Comparison of ENCODE assay signal across 21 cellular contexts in the genomic region with DNA sequence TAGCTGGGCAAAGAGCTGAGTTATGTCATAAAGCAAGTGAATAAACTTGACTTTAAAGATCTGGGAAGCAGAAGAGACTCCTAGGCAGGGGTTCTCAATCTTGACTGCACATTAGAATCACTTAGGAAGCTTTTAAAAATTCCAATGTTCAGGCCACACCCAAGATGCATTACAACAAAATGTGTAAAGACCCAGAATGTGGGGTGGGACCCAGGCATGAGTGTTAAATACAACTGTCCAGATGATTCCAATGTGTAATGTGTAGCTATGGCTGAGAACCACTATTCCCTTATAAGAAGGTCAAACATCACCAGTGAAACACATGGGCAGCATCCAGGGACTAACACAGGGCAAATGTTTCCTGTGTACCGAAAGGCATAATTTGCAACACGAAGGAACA.
DNase-seq lines count a peak whose midpoint lies in the region; ATAC-seq, FAIRE-seq and TF ChIP-seq lines count a peak whose summit lies in the region.
"Had no signal": no experiment of that assay in that cellular context is flagged by ENCODE, and none has a peak within 500 bp of the region (broad histone marks: within the 10 kb centered on the region; RNA-seq: fewer than 3 reads in every experiment).

No MANE protein-coding gene starts in this region.

- H3K9ac ChIP-seq in Karpas-422 (ENCODE audit: low read length) (no peak overlapping the region), endothelial cell of umbilical vein (replicated peaks; ENCODE audit: extremely low read depth, insufficient read depth, low read length) (no peak overlapping the region)

- FAIRE-seq in endothelial cell of umbilical vein (lab: Jason Lieb, UNC), result peak; percentile 8

- peaks cover 16% of the 10 kb centered on the region for H3K4me1 Mint-ChIP-seq in Caco-2 (ENCODE audit: low read depth, unreplicated experiment)

- no peaks in the 10 kb centered on the region for H3K27me3 ChIP-seq in Caco-2 (replicated peaks; ENCODE audit: control insufficient read depth, insufficient read depth, low read length)
- H3K27me3 ChIP-seq in Karpas-422 (ENCODE audit: low read length), result no peaks in the 10 kb centered on the region
- no peaks in the 10 kb centered on the region for H3K27me3 ChIP-seq in endothelial cell of umbilical vein (ENCODE audit: control insufficient read depth in 2 of 2, insufficient read depth in 2 of 2, low read length in 2 of 2)
- no peaks in the 10 kb centered on the region for H3K27me3 ChIP-seq in neutrophil
- H3K27me3 ChIP-seq: left lung had no signal

- no peak for TF ChIP-seq POLR2A in endothelial cell of umbilical vein (IDR thresholded peaks at IDR 0.05; ENCODE audit: low read depth, low read length)

- no peaks in the 10 kb centered on the region for H3K9me3 Mint-ChIP-seq in Caco-2 (ENCODE audit: unreplicated experiment)
- H3K9me3 Mint-ChIP-seq: activated CD4-positive, alpha-beta memory T cell treated with anti-CD3 and anti-CD28 coated beads, Interleukin-2, amount 10 ng/mL, durations not matched to agents 7 days and 5 days had no signal

- POLR2A ChIA-PET in Caco-2 (lab: Charles Lee), result interaction anchor here (1.0 kb wide), 1 partner anchor 14 kb away, joined by 3 read pairs; no protein-coding TSS in a partner anchor
- POLR2A ChIA-PET in endothelial cell of umbilical vein (lab: Charles Lee), result interaction anchor here (0.5 kb wide), 1 partner anchor 9 kb away, joined by 4 read pairs; no protein-coding TSS in a partner anchor

- H2AFZ ChIP-seq in Karpas-422 (ENCODE audit: low read length) (no peak overlapping the region), endothelial cell of umbilical vein (ENCODE audit: low read depth, low read length) (no peak overlapping the region)

- no peaks in the 10 kb centered on the region for H3K9me2 ChIP-seq in Karpas-422 (replicated peaks; ENCODE audit: insufficient read depth, low read length)

- H3K36me3 ChIP-seq in Caco-2 (ENCODE audit: control insufficient read depth, insufficient read depth, low read length), result no peaks in the 10 kb centered on the region
- H3K36me3 ChIP-seq in Karpas-422 (ENCODE audit: insufficient read depth, low read length), result no peaks in the 10 kb centered on the region
- H3K36me3 ChIP-seq in endothelial cell of umbilical vein (ENCODE audit: control insufficient read depth in 2 of 2, extremely low read depth in 1 of 2, insufficient read depth in 2 of 2, low read length in 2 of 2), result peaks cover 7 to 31% of the 10 kb centered on the region in 2 experiments
- H3K36me3 ChIP-seq in neutrophil, result no peaks in the 10 kb centered on the region
- H3K36me3 ChIP-seq: left lung had no signal

- H3K27ac ChIP-seq in Karpas-422 (ENCODE audit: low read length), result 0 out of 2 replicates have a peak overlapping the region, but pooled peaks have one; percentile 3
- H3K27ac ChIP-seq in endothelial cell of umbilical vein (ENCODE audit: insufficient read depth, low read depth, low read length), result no peak overlapping the region
- peak overlapping the region; percentile 40 for H3K27ac ChIP-seq in neutrophil
- H3K27ac ChIP-seq: left lung had no signal

- BruUV-seq in Caco-2 (replicated peaks; lab: Mats Ljungman, UMichigan) (no TSS peak), endothelial cell of umbilical vein (replicated peaks; lab: Mats Ljungman, UMichigan) (no TSS peak)

- TF ChIP-seq CTCF in Caco-2 (IDR thresholded peaks at IDR 0.05; ENCODE audit: insufficient read depth in 1 of 2, low read depth in 1 of 2, low read length in 1 of 2, severe bottlenecking in 1 of 2, unreplicated experiment in 1 of 2) (no peak), endothelial cell of umbilical vein (IDR thresholded peaks at IDR 0.05; ENCODE audit: extremely low read depth in 1 of 2, insufficient read depth in 1 of 2, low read depth in 1 of 2, low read length in 2 of 2) (no peak), neutrophil (IDR thresholded peaks at IDR 0.05) (no peak)

- no peak overlapping the region for H3K4me3 ChIP-seq in Caco-2 (ENCODE audit: low read depth, low read length)
- no peak overlapping the region for H3K4me3 ChIP-seq in Karpas-422 (ENCODE audit: low read length)
- H3K4me3 ChIP-seq in endothelial cell of umbilical vein (replicated peaks in 1 of 3; ENCODE audit: insufficient read depth in 1 of 3, low read depth in 1 of 3, low read length in 3 of 3), result no peak overlapping the region
- no peak overlapping the region for H3K4me3 ChIP-seq in neutrophil (ENCODE audit: low read depth in 1 of 2, low read length in 1 of 2)
- H3K4me3 ChIP-seq: left lung had no signal

- H3K79me2 ChIP-seq in Karpas-422 (ENCODE audit: low read length) (no peaks in the 10 kb centered on the region), endothelial cell of umbilical vein (ENCODE audit: control insufficient read depth, insufficient read depth, low read length) (no peaks in the 10 kb centered on the region)

- H3K4me2 ChIP-seq in Karpas-422 (ENCODE audit: low read depth, low read length, poor library complexity, severe bottlenecking) (no peak overlapping the region), endothelial cell of umbilical vein (ENCODE audit: insufficient read depth, low read length) (no peak overlapping the region)

- H3K9me1 ChIP-seq in endothelial cell of umbilical vein (replicated peaks; ENCODE audit: control insufficient read depth, extremely low read depth, insufficient read depth, low read length), result no peaks in the 10 kb centered on the region

- no peak for DNase-seq in Caco-2
- no peak for DNase-seq in Karpas-422
- no peak for DNase-seq in endothelial cell of umbilical vein (ENCODE audit: low read depth, low spot score)
- no peak for DNase-seq in DMS153 treated with DMSO at 0.1 percent for 48 hours (lab: John Stamatoyannopoulos, UW; ENCODE audit: unreplicated experiment)
- no peak for DNase-seq in central memory CD4-positive, alpha-beta T cell
- no peak for DNase-seq in OCI-M2 (lab: John Stamatoyannopoulos, UW; ENCODE audit: unreplicated experiment)
- DNase-seq: activated CD4-positive, alpha-beta memory T cell treated with anti-CD3 and anti-CD28 coated beads, Interleukin-2, amount 10 ng/mL, durations not matched to agents 7 days and 5 days; activated naive CD4-positive, alpha-beta T cell; activated T-cell treated with anti-CD3 and anti-CD28 coated beads for 4 hours; aorta; head of caudate nucleus; left lung; NCI-H1417; NCI-H526 treated with DMSO at 0.1 percent for 48 hours; SHP77; stimulated activated CD4-positive, alpha-beta T cell treated with anti-CD3 and anti-CD28 coated beads, Interleukin-4, amount 100 ng/mL, for 4 hours; T-helper 1 cell had no signal

- intact Hi-C loops in Caco-2 (cut with micrococcal nuclease; ENCODE audit: unreplicated experiment) (no loop called here), endothelial cell of umbilical vein (cut with micrococcal nuclease) (no loop called here)

- no peaks in the 10 kb centered on the region for H4K20me1 ChIP-seq in Karpas-422 (ENCODE audit: insufficient read depth, low read depth, low read length)
- no peaks in the 10 kb centered on the region for H4K20me1 ChIP-seq in endothelial cell of umbilical vein (replicated peaks; ENCODE audit: control insufficient read depth, extremely low read depth, insufficient read depth, low read length)

- CTCF ChIA-PET in Caco-2 (lab: Charles Lee) (interaction anchor here (1.7 kb wide), 1 partner anchor 14 kb away, joined by 5 read pairs; no protein-coding TSS in a partner anchor), endothelial cell of umbilical vein (lab: Charles Lee) (interaction anchor here (0.8 to 2.6 kb wide), 3 partner anchors 13 to 52 kb away, joined by 3 to 6 read pairs (median 3); no protein-coding TSS in a partner anchor)

- H3K36me3 Mint-ChIP-seq in Caco-2 (ENCODE audit: insufficient read depth, unreplicated experiment), result no peaks in the 10 kb centered on the region

- H3K4me3 Mint-ChIP-seq in Caco-2 (ENCODE audit: unreplicated experiment), result no peak overlapping the region
- H3K4me3 Mint-ChIP-seq: activated CD4-positive, alpha-beta memory T cell treated with anti-CD3 and anti-CD28 coated beads, Interleukin-2, amount 10 ng/mL, durations not matched to agents 7 days and 5 days had no signal

- H3K27me3 Mint-ChIP-seq in Caco-2 (ENCODE audit: insufficient read depth, unreplicated experiment), result no peaks in the 10 kb centered on the region
- H3K27me3 Mint-ChIP-seq: activated CD4-positive, alpha-beta memory T cell treated with anti-CD3 and anti-CD28 coated beads, Interleukin-2, amount 10 ng/mL, durations not matched to agents 7 days and 5 days had no signal

- H3K9me3 ChIP-seq in Caco-2 (no peaks in the 10 kb centered on the region), Karpas-422 (ENCODE audit: low read length) (no peaks in the 10 kb centered on the region), endothelial cell of umbilical vein (replicated peaks; ENCODE audit: control insufficient read depth, insufficient read depth, low read length) (no peaks in the 10 kb centered on the region), neutrophil (no peaks in the 10 kb centered on the region)
- H3K9me3 ChIP-seq: left lung had no signal

- dilution Hi-C loops in endothelial cell of umbilical vein (cut with MboI; ENCODE audit: extremely low pct_ligation_motif_present, low sequenced_read_pairs), result no loop called here

- no peak for ATAC-seq in GM18868 (IDR thresholded peaks at IDR 0.05; ENCODE audit: unreplicated experiment)
- ATAC-seq: esophagus mucosa, HCT116, left lung had no signal

- H3K27ac Mint-ChIP-seq in Caco-2 (ENCODE audit: unreplicated experiment), result peak overlapping the region; percentile 0
- H3K27ac Mint-ChIP-seq: activated CD4-positive, alpha-beta memory T cell treated with anti-CD3 and anti-CD28 coated beads, Interleukin-2, amount 10 ng/mL, durations not matched to agents 7 days and 5 days had no signal

- H3K4me1 ChIP-seq in Caco-2 (peaks cover 12% of the 10 kb centered on the region), Karpas-422 (ENCODE audit: low read length) (peaks cover 57% of the 10 kb centered on the region), endothelial cell of umbilical vein (ENCODE audit: control insufficient read depth, extremely low read depth, insufficient read depth, low read length) (peaks cover 11% of the 10 kb centered on the region), neutrophil (ENCODE audit: control insufficient read depth in 1 of 2, insufficient read depth in 1 of 2, low read depth in 1 of 2, low read length in 1 of 2) (peaks cover 77 to 93% of the 10 kb centered on the region in 2 experiments)

TF ChIP-seq in endothelial cell of umbilical vein, 7 proteins besides CTCF, POLR2A, EP300 and RAD21 (continues in another document):
- no peak for TF ChIP-seq GATA2 (IDR thresholded peaks at IDR 0.05; ENCODE audit: insufficient read depth, insufficient read length, low read depth, low read length)
- no peak for TF ChIP-seq FOS (IDR thresholded peaks at IDR 0.05; ENCODE audit: borderline replicate concordance, insufficient read depth, low read length)
- no peak for TF ChIP-seq EZH2 (IDR thresholded peaks at IDR 0.05; ENCODE audit: borderline replicate concordance, low read depth, low read length, severe bottlenecking)
- no peak for TF ChIP-seq JUN (IDR thresholded peaks at IDR 0.05; ENCODE audit: borderline replicate concordance, insufficient read depth, insufficient read length, low read depth)
- TF ChIP-seq POLR2AphosphoS5 (IDR thresholded peaks at IDR 0.05; ENCODE audit: insufficient read depth, low read depth, low read length), result no peak
